12 cellular contexts compared by ENCODE assay signal in the genomic region with DNA sequence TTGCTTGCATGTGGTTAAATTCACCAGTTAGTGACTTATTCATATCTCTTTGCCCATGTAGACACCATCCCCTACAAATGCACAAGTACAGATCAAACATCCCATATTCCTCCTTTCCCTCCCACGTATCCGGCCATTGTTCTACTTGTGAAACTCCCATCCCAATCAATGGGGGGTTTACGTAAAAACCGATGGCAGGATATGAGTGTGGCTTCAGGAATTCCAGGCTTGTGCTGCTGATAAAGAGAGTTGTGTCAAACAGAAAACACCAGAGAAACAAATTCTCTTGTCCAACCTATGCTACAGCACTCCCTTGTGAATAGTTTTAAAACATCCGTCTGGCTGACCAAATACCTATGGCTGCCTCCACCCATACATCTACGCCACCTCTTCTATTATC. TPM values are rescaled to one million over a fixed set of nuclear protein-coding genes. Genes with fewer than 3 reads are reported as not detected.
A peak's percentile ranks its signal among the peaks of the same experiment; 100 is the strongest.
DNase-seq lines count a peak whose midpoint lies in the region; ATAC-seq, FAIRE-seq and TF ChIP-seq lines count a peak whose summit lies in the region.
"Had no signal": no experiment of that assay in that cellular context is flagged by ENCODE, and none has a peak within 500 bp of the region (broad histone marks: within the 10 kb centered on the region; RNA-seq: fewer than 3 reads in every experiment).

No MANE protein-coding gene starts in this region.

- WGBS in suprapubic skin: 87% methylated on average over 6 of the region's 6 CpGs
- 86% methylated on average over 6 of the region's 6 CpGs for WGBS in prostate gland

- H3K4me3 ChIP-seq in astrocyte (ENCODE audit: insufficient read depth, low read depth, low read length) (no peak overlapping the region), suprapubic skin (no peak overlapping the region), prostate gland (no peak overlapping the region)

- H3K4me2 ChIP-seq in astrocyte (ENCODE audit: low read length): peak overlapping the region; percentile 68

- ATAC-seq in activated T-cell treated with anti-CD3 and anti-CD28 coated beads, Interleukin-2, amount 50 U/mL, for 72 hours (replicated peaks in 1 of 2): no peak
- ATAC-seq in HG02678 (IDR thresholded peaks at IDR 0.05; ENCODE audit: unreplicated experiment): no peak

- peak overlapping the region; percentile 71 for H3K9ac ChIP-seq in astrocyte (ENCODE audit: low read length)

- no peaks in the 10 kb centered on the region for H4K20me1 ChIP-seq in astrocyte (ENCODE audit: insufficient read depth, low read length)

- peaks cover 8% of the 10 kb centered on the region in 2 donors for H3K36me3 Mint-ChIP-seq in activated T-cell treated with anti-CD3 and anti-CD28 coated beads, Interleukin-2, amount 50 U/mL, for 72 hours (ENCODE audit: insufficient read depth in 2 of 2)
- peaks cover under 1% of the 10 kb centered on the region for H3K36me3 Mint-ChIP-seq in astrocyte (ENCODE audit: low read depth, unreplicated experiment)

- DNase-seq in activated T-cell treated with anti-CD3 and anti-CD28 coated beads, Interleukin-2, amount 50 U/mL, for 72 hours: no peak
- DNase-seq in activated T-cell treated with anti-CD3 and anti-CD28 coated beads for 4 hours (no peak), astrocyte (ENCODE audit: low read depth) (peak; percentile 100), islet precursor cell (peak; percentile 86), suprapubic skin (ENCODE audit: low spot score in 2 of 2) (no peak), prostate gland (ENCODE audit: low spot score) (no peak), superior temporal gyrus (ENCODE audit: extremely low spot score) (no peak)
- DNase-seq: erythroblast; stimulated activated CD4-positive, alpha-beta T cell treated with anti-CD3 and anti-CD28 coated beads, Interleukin-12 subunit alpha, Interleukin-12 subunit beta, amount 100 ng/mL, for 4 hours had no signal

- peaks cover 94% of the 10 kb centered on the region for H3K4me1 Mint-ChIP-seq in activated T-cell treated with anti-CD3 and anti-CD28 coated beads, Interleukin-2, amount 50 U/mL, for 72 hours (ENCODE audit: low read depth)
- peaks cover 46% of the 10 kb centered on the region for H3K4me1 Mint-ChIP-seq in astrocyte (ENCODE audit: low read depth, unreplicated experiment)

- no peak for TF ChIP-seq EP300 in suprapubic skin (IDR thresholded peaks at IDR 0.05)

- no peaks in the 10 kb centered on the region for H3K27me3 Mint-ChIP-seq in activated T-cell treated with anti-CD3 and anti-CD28 coated beads, Interleukin-2, amount 50 U/mL, for 72 hours (ENCODE audit: low read depth)
- H3K27me3 Mint-ChIP-seq in astrocyte (ENCODE audit: low read depth, unreplicated experiment): no peaks in the 10 kb centered on the region

- peaks cover 60% of the 10 kb centered on the region for H3K4me1 ChIP-seq in astrocyte (ENCODE audit: insufficient read depth, low read length)
- peaks cover 3% of the 10 kb centered on the region for H3K4me1 ChIP-seq in suprapubic skin
- no peaks in the 10 kb centered on the region for H3K4me1 ChIP-seq in prostate gland (replicated peaks)

- H2AFZ ChIP-seq in astrocyte (ENCODE audit: low read depth, low read length): no peak overlapping the region

- H3K9me3 ChIP-seq in astrocyte (ENCODE audit: insufficient read depth, low read depth, low read length) (no peaks in the 10 kb centered on the region), suprapubic skin (no peaks in the 10 kb centered on the region), prostate gland (no peaks in the 10 kb centered on the region)

- no peak for TF ChIP-seq POLR2A in suprapubic skin (IDR thresholded peaks at IDR 0.05)
- no peak for TF ChIP-seq POLR2A in prostate gland (IDR thresholded peaks at IDR 0.05)

- H3K27me3 ChIP-seq in astrocyte (ENCODE audit: insufficient read depth, low read length): no peaks in the 10 kb centered on the region
- H3K27me3 ChIP-seq in suprapubic skin: no peaks in the 10 kb centered on the region
- no peaks in the 10 kb centered on the region for H3K27me3 ChIP-seq in prostate gland (replicated peaks; ENCODE audit: insufficient read depth)

- intact Hi-C loops in prostate gland (cut with DNase I): no loop called here

- H3K4me3 Mint-ChIP-seq in activated T-cell treated with anti-CD3 and anti-CD28 coated beads, Interleukin-2, amount 50 U/mL, for 72 hours: no peak overlapping the region
- H3K4me3 Mint-ChIP-seq in astrocyte (ENCODE audit: unreplicated experiment): peak overlapping the region; percentile 34

- TF ChIP-seq CTCF in astrocyte (IDR thresholded peaks at IDR 0.05; ENCODE audit: insufficient read depth, low read depth, low read length) (no peak), suprapubic skin (IDR thresholded peaks at IDR 0.05) (no peak), prostate gland (IDR thresholded peaks at IDR 0.05) (no peak)

- no peaks in the 10 kb centered on the region for H3K36me3 ChIP-seq in astrocyte (ENCODE audit: insufficient read depth, low read length)
- H3K36me3 ChIP-seq in suprapubic skin: no peaks in the 10 kb centered on the region
- H3K36me3 ChIP-seq in prostate gland: no peaks in the 10 kb centered on the region

- FAIRE-seq in astrocyte (lab: Jason Lieb, UNC): peak; percentile 100

- peaks cover 3 to 7% of the 10 kb centered on the region in 2 donors for H3K9me3 Mint-ChIP-seq in activated T-cell treated with anti-CD3 and anti-CD28 coated beads, Interleukin-2, amount 50 U/mL, for 72 hours
- H3K9me3 Mint-ChIP-seq in astrocyte (ENCODE audit: unreplicated experiment): no peaks in the 10 kb centered on the region

- peak overlapping the region; percentile 15 for H3K27ac Mint-ChIP-seq in activated T-cell treated with anti-CD3 and anti-CD28 coated beads, Interleukin-2, amount 50 U/mL, for 72 hours
- H3K27ac Mint-ChIP-seq in astrocyte (ENCODE audit: unreplicated experiment): peak overlapping the region; percentile 95

- peaks cover 56% of the 10 kb centered on the region for H3K79me2 ChIP-seq in astrocyte (ENCODE audit: insufficient read depth, low read length)

- H3K27ac ChIP-seq in astrocyte (ENCODE audit: low read depth, low read length): peak overlapping the region; percentile 92
- peak overlapping the region; percentile 56 for H3K27ac ChIP-seq in suprapubic skin
- H3K27ac ChIP-seq in prostate gland: no peak overlapping the region
- H3K27ac ChIP-seq: C4-2B had no signal

RNA-seq across cellular contexts. Expression of a gene that starts 15.5 kb away (rescaled TPM):
- total RNA-seq in activated T-cell treated with anti-CD3 and anti-CD28 coated beads, Interleukin-2, amount 50 U/mL, for 72 hours: 10 to 100 TPM; 48.6 to 58.5 TPM
- total RNA-seq in astrocyte: 15.0 and 15.6 TPM in 2 replicates
- 10 to 100 TPM in 3 of 4 donors, 1 to 10 TPM in 1; 6.1 to 21.2 (median 15.2) TPM for total RNA-seq in suprapubic skin
- total RNA-seq in prostate gland: 10 to 100 TPM in 1 of 2 donors, 1 to 10 TPM in 1; 9.8 to 10.6 TPM
- total RNA-seq: NCI-H460 had no signal

Comparison
In these comparisons a context has a peak if more than half of its experiments do, and no peak if none do; other contexts are left out.
1. DNase-seq: peak in astrocyte (single experiment) and islet precursor cell (single experiment); none in activated T-cell treated with anti-CD3 and anti-CD28 coated beads, Interleukin-2, amount 50 U/mL, for 72 hours (0 of 2), activated T-cell treated with anti-CD3 and anti-CD28 coated beads for 4 hours (single experiment), suprapubic skin (0 of 2), prostate gland (single experiment) and superior temporal gyrus (single experiment).
2. H3K27ac ChIP-seq: peak in astrocyte (single experiment) and suprapubic skin (single experiment); none in prostate gland (0 of 2).